Comparison of ENCODE assay signal across 10 cellular contexts in the genomic region with DNA sequence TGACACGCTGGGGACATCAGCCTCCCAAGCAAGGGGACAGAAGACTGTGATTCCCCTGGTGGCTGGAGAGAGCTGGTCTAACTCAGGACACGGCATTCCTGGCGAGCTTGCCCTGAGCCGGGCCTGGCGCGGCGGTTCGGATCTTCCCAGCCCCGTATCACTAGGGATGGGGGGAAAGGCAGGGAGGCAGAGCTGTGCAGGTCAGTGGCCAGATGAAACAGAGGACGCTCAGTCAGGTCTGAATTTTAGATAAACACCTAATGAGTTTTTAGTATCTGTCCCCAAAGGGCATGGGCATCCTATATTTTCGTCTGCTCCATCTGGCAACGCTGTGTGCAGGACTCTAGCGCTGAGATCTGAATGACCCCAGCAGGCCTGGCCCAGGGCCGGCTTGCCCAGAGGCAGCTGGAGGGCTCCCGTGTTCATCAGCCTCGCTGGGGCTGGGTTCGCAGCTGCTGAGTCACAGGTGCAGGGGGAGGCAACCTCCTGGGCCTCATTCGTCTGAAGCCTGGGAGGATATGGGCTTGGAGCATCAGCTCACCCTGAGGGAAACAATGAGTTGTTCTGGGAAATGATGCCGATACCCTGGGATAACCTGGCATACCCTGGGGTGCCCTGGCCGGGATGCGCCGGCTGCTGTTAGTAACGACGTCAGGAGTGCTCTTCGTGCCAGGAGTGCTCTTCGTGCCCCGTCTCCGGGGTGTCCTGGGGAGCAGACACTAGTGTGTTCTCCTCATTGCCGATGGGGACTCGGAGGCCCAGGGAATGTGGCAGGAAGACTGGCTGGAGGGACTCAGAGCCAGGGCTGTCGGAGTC. TPM values are rescaled to one million over a fixed set of nuclear protein-coding genes. Genes with fewer than 3 reads are reported as not detected.
DNase-seq lines count a peak whose midpoint lies in the region; ATAC-seq and TF ChIP-seq lines count a peak whose summit lies in the region.
"Had no signal": no experiment of that assay in that cellular context is flagged by ENCODE, and none has a peak within 500 bp of the region (broad histone marks: within the 10 kb centered on the region; RNA-seq: fewer than 3 reads in every experiment).

No MANE protein-coding gene starts in this region.

- TF ChIP-seq POLR2A in IMR-90 (IDR thresholded peaks at IDR 0.05; ENCODE audit: low read depth, low read length): no peak

- H4K8ac ChIP-seq in IMR-90 (ENCODE audit: low read depth in 2 of 2, low read length in 2 of 2): no peak overlapping the region

- H3K4me3 ChIP-seq in IMR-90 (ENCODE audit: insufficient read depth, low read depth, low read length): no peak overlapping the region

- H3K4me1 Mint-ChIP-seq in WTC11 (no peaks in the 10 kb centered on the region), nephron progenitor cell (peaks cover 19% of the 10 kb centered on the region)
- H3K4me1 Mint-ChIP-seq in stimulated activated memory B cell treated with anti-CD40 and anti-IgM and Interleukin-4, amounts not matched to agents 10 μg/mL and 1 μg/mL and 100 μg/mL, for 72 hours: no peaks in the 10 kb centered on the region

- intact Hi-C loops in IMR-90 (cut with micrococcal nuclease): no loop called here

- H2AK5ac ChIP-seq in IMR-90 (ENCODE audit: low read depth, low read length): no peak overlapping the region

- no peak overlapping the region for H4K91ac ChIP-seq in IMR-90 (ENCODE audit: insufficient read depth, low read depth, low read length)

- H2BK5ac ChIP-seq in IMR-90 (ENCODE audit: low read depth, low read length, poor library complexity, severe bottlenecking): no peak overlapping the region

- dilution Hi-C loops in IMR-90 (cut with HindIII; ENCODE audit: low sequenced_read_pairs, unreplicated experiment): no loop called here

- ATAC-seq in IMR-90 (ENCODE audit: low read depth) (peak; percentile 17; the same call in 1 of the 2 replicates), WTC11 (0 out of 2 replicates have a peak, but pooled peaks have one; percentile 21), HG03159 (IDR thresholded peaks at IDR 0.05; ENCODE audit: unreplicated experiment) (no peak)
- ATAC-seq in stimulated activated memory B cell treated with anti-CD40 and anti-IgM and Interleukin-4, amounts not matched to agents 10 μg/mL and 1 μg/mL and 100 μg/mL, for 72 hours: no peak
- ATAC-seq: activated CD4-positive, CD25-positive, alpha-beta regulatory T cell treated with anti-CD3 and anti-CD28 coated beads, Interleukin-2, amount 50 U/mL, for 24 hours had no signal

- no peaks in the 10 kb centered on the region for H3K36me3 ChIP-seq in IMR-90 (ENCODE audit: control insufficient read depth, insufficient read depth, low read length)

- H2BK15ac ChIP-seq in IMR-90 (ENCODE audit: low read depth, low read length): no peak overlapping the region

- H3K79me1 ChIP-seq in IMR-90 (ENCODE audit: low read depth in 1 of 2, low read length in 2 of 2): no peaks in the 10 kb centered on the region

- no peak overlapping the region for H3K27ac ChIP-seq in IMR-90 (ENCODE audit: insufficient read depth, low read length)

- H3K4me2 ChIP-seq in IMR-90 (ENCODE audit: low read depth, low read length): no peak overlapping the region

- H3K36me3 Mint-ChIP-seq in WTC11: no peaks in the 10 kb centered on the region
- no peaks in the 10 kb centered on the region for H3K36me3 Mint-ChIP-seq in nephron progenitor cell (ENCODE audit: low read depth)
- H3K36me3 Mint-ChIP-seq in stimulated activated memory B cell treated with anti-CD40 and anti-IgM and Interleukin-4, amounts not matched to agents 10 μg/mL and 1 μg/mL and 100 μg/mL, for 72 hours: peaks cover 6% of the 10 kb centered on the region

- H3K27ac Mint-ChIP-seq in WTC11 (no peak overlapping the region), nephron progenitor cell (no peak overlapping the region)
- H3K27ac Mint-ChIP-seq in stimulated activated memory B cell treated with anti-CD40 and anti-IgM and Interleukin-4, amounts not matched to agents 10 μg/mL and 1 μg/mL and 100 μg/mL, for 72 hours: no peak overlapping the region

- H2BK120ac ChIP-seq in IMR-90 (ENCODE audit: low read depth, low read length): no peak overlapping the region

- H3K27me3 ChIP-seq in IMR-90 (ENCODE audit: control insufficient read depth, insufficient read depth, low read length): peaks cover 20% of the 10 kb centered on the region

- TF ChIP-seq CTCF in IMR-90 (conservative IDR thresholded peaks at IDR 0.05; ENCODE audit: low read depth, low read length): no peak
- TF ChIP-seq CTCF in WTC11 (IDR thresholded peaks at IDR 0.05): no peak
- no peak for TF ChIP-seq CTCF in nephron progenitor cell (IDR thresholded peaks at IDR 0.05)

- no peak overlapping the region for H3K56ac ChIP-seq in IMR-90 (ENCODE audit: extremely low read depth, insufficient read depth, low read length)

- no peak overlapping the region for H3K4ac ChIP-seq in IMR-90 (ENCODE audit: low read depth, low read length)

- no peak overlapping the region for H3K4me3 Mint-ChIP-seq in WTC11
- no peak overlapping the region for H3K4me3 Mint-ChIP-seq in nephron progenitor cell
- no peak overlapping the region for H3K4me3 Mint-ChIP-seq in stimulated activated memory B cell treated with anti-CD40 and anti-IgM and Interleukin-4, amounts not matched to agents 10 μg/mL and 1 μg/mL and 100 μg/mL, for 72 hours

- no peaks in the 10 kb centered on the region for H3K27me3 Mint-ChIP-seq in WTC11 (ENCODE audit: low read depth)
- H3K27me3 Mint-ChIP-seq in nephron progenitor cell (ENCODE audit: low read depth, poor library complexity): peaks cover 7% of the 10 kb centered on the region
- H3K27me3 Mint-ChIP-seq in stimulated activated memory B cell treated with anti-CD40 and anti-IgM and Interleukin-4, amounts not matched to agents 10 μg/mL and 1 μg/mL and 100 μg/mL, for 72 hours: peaks cover 27% of the 10 kb centered on the region

- H2BK20ac ChIP-seq in IMR-90 (ENCODE audit: low read depth, low read length): no peak overlapping the region

- no peak overlapping the region for H2AK9ac ChIP-seq in IMR-90 (replicated peaks; ENCODE audit: low read depth, low read length, poor library complexity)

- H2AFZ ChIP-seq in IMR-90 (replicated peaks; ENCODE audit: low read length, poor library complexity): no peak overlapping the region

- CTCF ChIA-PET in IMR-90 (lab: Yijun Ruan, JAX) (no interaction called here), WTC11 (lab: Charles Lee) (interaction anchor here (0.9 to 3.8 kb wide), 4 partner anchors 15 to 180 kb away, joined by 3 to 19 read pairs (median 5); no protein-coding TSS in a partner anchor)

- H3K9me1 ChIP-seq in IMR-90 (ENCODE audit: insufficient read depth, low read length): no peaks in the 10 kb centered on the region

- no TSS peak for BruUV-seq in IMR-90 (replicated peaks; lab: Mats Ljungman, UMichigan)

- no peaks in the 10 kb centered on the region for H4K20me1 ChIP-seq in IMR-90 (ENCODE audit: insufficient read depth, low read length)

- POLR2A ChIA-PET in IMR-90 (lab: Charles Lee; ENCODE audit: unreplicated experiment) (no interaction called here), WTC11 (lab: Charles Lee) (no interaction called here)

- H3K18ac ChIP-seq in IMR-90 (ENCODE audit: low read depth, low read length): no peak overlapping the region

- no peak overlapping the region for H3K9ac ChIP-seq in IMR-90 (ENCODE audit: low read depth, low read length)

- no peak for TF ChIP-seq RAD21 in IMR-90 (IDR thresholded peaks at IDR 0.05; ENCODE audit: low read length)

- H3K14ac ChIP-seq in IMR-90 (replicated peaks; ENCODE audit: low read depth, low read length): no peak overlapping the region

- DNase-seq in ELF-1 (ENCODE audit: low read depth, low spot score): peak; percentile 41
- DNase-seq in IMR-90: peak; percentile 30
- peak; percentile 11 for DNase-seq in WTC11 (ENCODE audit: low spot score)
- peak; percentile 3 for DNase-seq in nephron progenitor cell
- DNase-seq in 8988T: no peak
- DNase-seq: activated gamma-delta T cell treated with Interleukin-2 at 50 U/mL for 16 hours, NCI-H2029 had no signal

- no peaks in the 10 kb centered on the region for H3K4me1 ChIP-seq in IMR-90 (ENCODE audit: control insufficient read depth, insufficient read depth, low read length)

- H3K9me3 ChIP-seq in IMR-90 (ENCODE audit: control insufficient read depth, insufficient read depth, low read length): peaks cover 9% of the 10 kb centered on the region

- in situ Hi-C loops in IMR-90 (cut with MboI; ENCODE audit: low sequenced_read_pairs): no loop called here

- 86% methylated on average over 14 of the region's 31 CpGs; no CpG with 5 or more reads in 1 of the 2 experiments for WGBS in IMR-90 (ENCODE audit: extremely low coverage in 2 of 2, insufficient read length in 1 of 2), 2 experiments

- no peak overlapping the region for H4K5ac ChIP-seq in IMR-90 (ENCODE audit: low read depth, low read length)

- no peak overlapping the region for H3K23ac ChIP-seq in IMR-90 (ENCODE audit: low read depth, low read length)

- H3K9me3 Mint-ChIP-seq in WTC11 (peaks cover 13% of the 10 kb centered on the region), nephron progenitor cell (peaks cover 15% of the 10 kb centered on the region)
- H3K9me3 Mint-ChIP-seq in stimulated activated memory B cell treated with anti-CD40 and anti-IgM and Interleukin-4, amounts not matched to agents 10 μg/mL and 1 μg/mL and 100 μg/mL, for 72 hours: peaks cover 13% of the 10 kb centered on the region

TF ChIP-seq in IMR-90, 13 proteins besides CTCF, POLR2A, EP300 and RAD21 (continues in another document):
- TF ChIP-seq USF2 (IDR thresholded peaks at IDR 0.05; ENCODE audit: low read depth, low read length): no peak
- TF ChIP-seq RCOR1 (IDR thresholded peaks at IDR 0.05; ENCODE audit: insufficient replicate concordance, low read length): no peak

TF ChIP-seq in WTC11, 78 proteins besides CTCF, POLR2A, EP300 and RAD21 (continues in another document):
- TF ChIP-seq, protein P1, sequence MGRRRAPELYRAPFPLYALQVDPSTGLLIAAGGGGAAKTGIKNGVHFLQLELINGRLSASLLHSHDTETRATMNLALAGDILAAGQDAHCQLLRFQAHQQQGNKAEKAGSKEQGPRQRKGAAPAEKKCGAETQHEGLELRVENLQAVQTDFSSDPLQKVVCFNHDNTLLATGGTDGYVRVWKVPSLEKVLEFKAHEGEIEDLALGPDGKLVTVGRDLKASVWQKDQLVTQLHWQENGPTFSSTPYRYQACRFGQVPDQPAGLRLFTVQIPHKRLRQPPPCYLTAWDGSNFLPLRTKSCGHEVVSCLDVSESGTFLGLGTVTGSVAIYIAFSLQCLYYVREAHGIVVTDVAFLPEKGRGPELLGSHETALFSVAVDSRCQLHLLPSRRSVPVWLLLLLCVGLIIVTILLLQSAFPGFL (CRISPR knock-in tag; IDR thresholded peaks at IDR 0.05; ENCODE audit: borderline replicate concordance): no peak

RNA-seq across cellular contexts. Expression of gene HPCAL1, which starts 48.1 kb away (rescaled TPM):
- 8.2 and 9.4 TPM in 2 replicates for total RNA-seq in IMR-90 (2012; rRNA removed)
- 31.0 and 33.7 TPM in 2 replicates for polyA plus RNA-seq in IMR-90 (2012; rRNA removed)
- 25.5 and 52.7 TPM in 2 replicates for polyA plus RNA-seq in IMR-90 (2012; cell fraction: cytosol; rRNA removed)
- polyA plus RNA-seq in IMR-90 (2012; cell fraction: nucleus; rRNA removed; ENCODE audit: low replicate concordance): 18.3 and 34.8 TPM in 2 replicates
- total RNA-seq in WTC11 (2021): 10.5 to 12.4 TPM (median 11.8 TPM) in 3 replicates

Comparison
In these comparisons a context has a peak if more than half of its experiments do, and no peak if none do; other contexts are left out.
1. ATAC-seq: peak in IMR-90 (single experiment) and WTC11 (single experiment); none in stimulated activated memory B cell treated with anti-CD40 and anti-IgM and Interleukin-4, amounts not matched to agents 10 μg/mL and 1 μg/mL and 100 μg/mL, for 72 hours (single experiment) and HG03159 (single experiment).